Comparison of ENCODE assay signal across 1 cellular context in the genomic region with DNA sequence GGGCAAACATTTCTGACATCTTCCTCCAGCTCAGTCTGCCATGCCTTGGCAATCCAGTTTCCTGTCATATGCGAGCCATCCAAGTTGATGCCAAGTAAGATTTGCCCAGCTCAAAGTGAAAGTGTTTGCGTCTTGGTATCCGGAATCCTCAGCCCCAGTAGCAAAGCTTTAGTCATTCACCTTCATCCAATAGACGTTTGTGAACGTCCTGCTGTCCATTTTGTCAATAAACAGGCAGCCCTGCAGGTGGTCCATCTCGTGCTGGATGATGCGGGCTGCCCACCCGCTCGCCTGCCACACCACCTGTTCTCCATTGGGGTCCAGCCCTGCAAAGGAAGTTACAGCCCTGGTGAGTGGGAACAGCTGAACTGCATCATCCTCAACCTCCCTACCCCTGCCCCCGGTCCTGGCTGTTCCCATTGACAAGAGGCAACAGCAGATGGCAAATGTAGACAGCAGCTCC.
TF ChIP-seq lines count a peak whose summit lies in the region.

No MANE protein-coding gene starts in this region.

TF ChIP-seq in IMR-90, 13 proteins besides CTCF, POLR2A, EP300 and RAD21:
- no peak for TF ChIP-seq RFX5 (IDR thresholded peaks at IDR 0.05; ENCODE audit: low read depth, low read length)
- TF ChIP-seq MAFK (IDR thresholded peaks at IDR 0.05; ENCODE audit: low read depth, low read length), result no peak
- peak; percentile 76 for TF ChIP-seq BHLHE40 (IDR thresholded peaks at IDR 0.05; ENCODE audit: low read depth, low read length)
- TF ChIP-seq RCOR1 (IDR thresholded peaks at IDR 0.05; ENCODE audit: insufficient replicate concordance, low read length), result peak; percentile 23
